ENCODE assay signal across 13 cellular contexts in the genomic region with DNA sequence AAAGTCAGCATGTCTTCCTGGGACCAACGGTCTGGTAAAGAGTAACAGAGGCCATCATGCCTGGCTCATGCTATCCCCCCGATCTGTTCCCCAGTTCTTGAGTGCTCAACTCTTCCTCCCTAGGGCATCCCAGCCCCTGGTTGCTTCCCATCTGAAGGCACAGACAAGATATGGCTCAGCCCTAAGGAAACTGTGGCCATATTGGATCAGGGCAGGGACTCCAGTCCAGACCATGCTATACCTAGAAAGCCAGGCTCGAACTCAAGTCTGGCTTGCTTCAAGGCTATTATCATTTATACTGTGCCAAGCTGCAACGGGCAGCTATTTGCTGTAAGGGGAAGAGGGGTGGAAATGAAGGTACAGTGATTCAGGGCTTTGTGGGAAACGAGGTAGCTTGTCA. TPM values are rescaled to one million over a fixed set of nuclear protein-coding genes. Genes with fewer than 3 reads are reported as not detected.
A peak's percentile ranks its signal among the peaks of the same experiment; 100 is the strongest.
DNase-seq lines count a peak whose midpoint lies in the region; ATAC-seq and TF ChIP-seq lines count a peak whose summit lies in the region.
"Had no signal": no experiment of that assay in that cellular context is flagged by ENCODE, and none has a peak within 500 bp of the region (broad histone marks: within the 10 kb centered on the region; RNA-seq: fewer than 3 reads in every experiment).

No MANE protein-coding gene starts in this region.

- H3K9me3 ChIP-seq in DND-41 (ENCODE audit: insufficient read depth, low read length, severe bottlenecking) (no peaks in the 10 kb centered on the region), KOPT-K1 (ENCODE audit: insufficient read depth, low read length, poor library complexity, severe bottlenecking) (no peaks in the 10 kb centered on the region)

- H3K9me3 Mint-ChIP-seq in activated naive CD4-positive, alpha-beta T cell treated with anti-CD3 and anti-CD28 coated beads, Interleukin-2, amount 50 U/mL, for 72 hours: no peaks in the 10 kb centered on the region
- no peaks in the 10 kb centered on the region for H3K9me3 Mint-ChIP-seq in neural crest cell

- TF ChIP-seq CTCF in DND-41 (IDR thresholded peaks at IDR 0.05; ENCODE audit: borderline replicate concordance, extremely low read depth, low read length, poor library complexity, severe bottlenecking) (no peak), neural crest cell (conservative IDR thresholded peaks at IDR 0.05) (no peak)

- peak overlapping the region; percentile 91 for H3K27ac ChIP-seq in DND-41 (ENCODE audit: low read length)
- H3K27ac ChIP-seq in KOPT-K1 (ENCODE audit: low read depth, low read length, poor library complexity, severe bottlenecking): peak overlapping the region; percentile 97
- H3K27ac ChIP-seq: parathyroid adenoma had no signal

- peak overlapping the region in 1 of 2 experiments; percentile 75; a peak in 2 of 4 replicates for H3K4me3 ChIP-seq in DND-41 (ENCODE audit: low read depth in 1 of 2, low read length in 2 of 2)

- H3K4me3 Mint-ChIP-seq in neural crest cell: peak overlapping the region; percentile 89

- H3K27me3 Mint-ChIP-seq in neural crest cell (ENCODE audit: low read depth): no peaks in the 10 kb centered on the region

- no peak for ATAC-seq in DND-41 (ENCODE audit: insufficient read depth, low read depth)
- no peak for ATAC-seq in activated naive CD4-positive, alpha-beta T cell treated with anti-CD3 and anti-CD28 coated beads, Interleukin-2, amount 50 U/mL, for 72 hours
- no peak for ATAC-seq in GM21423 (IDR thresholded peaks at IDR 0.05; ENCODE audit: unreplicated experiment)
- no peak for ATAC-seq in Right ventricle myocardium inferior

- H3K27me3 ChIP-seq in DND-41 (ENCODE audit: insufficient read depth, low read length, poor library complexity): no peaks in the 10 kb centered on the region

- H3K27ac Mint-ChIP-seq in activated naive CD4-positive, alpha-beta T cell treated with anti-CD3 and anti-CD28 coated beads, Interleukin-2, amount 50 U/mL, for 72 hours: peak overlapping the region; percentile 46 to 91
- H3K27ac Mint-ChIP-seq in neural crest cell (ENCODE audit: unreplicated experiment): no peak overlapping the region

- peaks cover 31% of the 10 kb centered on the region for H3K4me1 ChIP-seq in DND-41 (ENCODE audit: insufficient read depth, low read length)

- peak overlapping the region; percentile 75 for H3K9ac ChIP-seq in DND-41 (ENCODE audit: low read depth, low read length)
- H3K9ac ChIP-seq: parathyroid adenoma had no signal

- peaks cover 59% of the 10 kb centered on the region for H3K79me2 ChIP-seq in DND-41 (ENCODE audit: insufficient read depth, low read length)

- H3K4me2 ChIP-seq in DND-41 (ENCODE audit: insufficient read depth, low read length): peak overlapping the region; percentile 81

- DNase-seq in DND-41: no peak
- DNase-seq in activated naive CD4-positive, alpha-beta T cell treated with anti-CD3 and anti-CD28 coated beads, Interleukin-2, amount 50 U/mL, for 72 hours (ENCODE audit: low spot score in 2 of 2): no peak
- DNase-seq in neural crest cell (ENCODE audit: low read depth, low spot score): no peak
- no peak for DNase-seq in Right ventricle myocardium inferior (ENCODE audit: missing footprints)
- no peak for DNase-seq in NCI-H345 treated with DMSO at 0.1 percent for 48 hours (lab: John Stamatoyannopoulos, UW; ENCODE audit: unreplicated experiment)
- DNase-seq in NCI-H2227 treated with DMSO at 0.1 percent for 48 hours (lab: John Stamatoyannopoulos, UW): no peak
- DNase-seq: activated CD4-positive, alpha-beta T cell treated with anti-CD3 and anti-CD28 coated beads for 4 hours; kidney glomerular epithelial cell; NCI-H187 treated with DMSO at 0.1 percent for 48 hours had no signal

- peaks cover 38 to 47% of the 10 kb centered on the region in 2 donors for H3K36me3 Mint-ChIP-seq in activated naive CD4-positive, alpha-beta T cell treated with anti-CD3 and anti-CD28 coated beads, Interleukin-2, amount 50 U/mL, for 72 hours
- peaks cover 12% of the 10 kb centered on the region for H3K36me3 Mint-ChIP-seq in neural crest cell (ENCODE audit: low read depth)

- H2AFZ ChIP-seq in DND-41 (ENCODE audit: low read depth, low read length): no peak overlapping the region
- H2AFZ ChIP-seq: parathyroid adenoma had no signal

- intact Hi-C loops in Right ventricle myocardium inferior (cut with DNase I): no loop called here

- peaks cover 34% of the 10 kb centered on the region for H4K20me1 ChIP-seq in DND-41 (ENCODE audit: insufficient read depth, low read length)

- peaks cover 22% of the 10 kb centered on the region for H3K4me1 Mint-ChIP-seq in neural crest cell

- H3K36me3 ChIP-seq in DND-41 (ENCODE audit: insufficient read depth, low read length): peaks cover 60% of the 10 kb centered on the region
- H3K36me3 ChIP-seq in KOPT-K1 (ENCODE audit: insufficient read depth, low read length): peaks cover 53% of the 10 kb centered on the region

RNA-seq across cellular contexts. Expression of gene UBTF, which starts 2.8 kb away (rescaled TPM):
- 100 to 1,000 TPM; 112 to 134 TPM for total RNA-seq in activated naive CD4-positive, alpha-beta T cell treated with anti-CD3 and anti-CD28 coated beads, Interleukin-2, amount 50 U/mL, for 72 hours
- total RNA-seq in neural crest cell (106 and 108 TPM in 2 replicates), Right ventricle myocardium inferior (57.5 TPM)

RNA-seq across cellular contexts. Expression of gene ATXN7L3, which starts 17.0 kb away (rescaled TPM):
- total RNA-seq in activated naive CD4-positive, alpha-beta T cell treated with anti-CD3 and anti-CD28 coated beads, Interleukin-2, amount 50 U/mL, for 72 hours: 10 to 100 TPM; 81.1 to 94.4 TPM
- total RNA-seq in neural crest cell (115 and 119 TPM in 2 replicates), Right ventricle myocardium inferior (40.8 TPM)

RNA-seq across cellular contexts. Expression of gene TMUB2, which starts 29.9 kb away (rescaled TPM):
- 10 to 100 TPM; 27.4 to 50.4 TPM for total RNA-seq in activated naive CD4-positive, alpha-beta T cell treated with anti-CD3 and anti-CD28 coated beads, Interleukin-2, amount 50 U/mL, for 72 hours
- 33.5 and 33.7 TPM in 2 replicates for total RNA-seq in neural crest cell
- 20.8 TPM for total RNA-seq in Right ventricle myocardium inferior

RNA-seq across cellular contexts. Expression of gene ASB16, which starts 46.2 kb away (rescaled TPM):
- under 1 TPM; 0.39 to 0.52 TPM for total RNA-seq in activated naive CD4-positive, alpha-beta T cell treated with anti-CD3 and anti-CD28 coated beads, Interleukin-2, amount 50 U/mL, for 72 hours
- total RNA-seq in neural crest cell: 0.25 and 0.26 TPM in 2 replicates
- 14.5 TPM for total RNA-seq in Right ventricle myocardium inferior
- total RNA-seq: Daoy had no signal

RNA-seq across cellular contexts. Expression of gene SLC4A1, which starts 51.3 kb away (rescaled TPM):
- total RNA-seq in activated naive CD4-positive, alpha-beta T cell treated with anti-CD3 and anti-CD28 coated beads, Interleukin-2, amount 50 U/mL, for 72 hours: not detected
- total RNA-seq in neural crest cell (not detected in 2 replicates), Right ventricle myocardium inferior (0.08 TPM)
- total RNA-seq: Daoy had no signal
